In genomic region chr11:83157755-83158473, GRCh38 we compare ENCODE assay signal across 8 cellular contexts. TPM values are rescaled to one million over a fixed set of nuclear protein-coding genes. Genes with fewer than 3 reads are reported as not detected.
A peak's percentile ranks its signal among the peaks of the same experiment; 100 is the strongest.
DNase-seq lines count a peak whose midpoint lies in the region; ATAC-seq and TF ChIP-seq lines count a peak whose summit lies in the region.

No MANE protein-coding gene starts in this region.

- CTCF ChIA-PET in Panc1 (lab: Charles Lee) = no interaction called here

- POLR2A ChIA-PET in Panc1 (lab: Charles Lee) = interaction anchor here (0.6 to 0.7 kb wide), 2 partner anchors 232 to 248 kb away, joined by 4 to 5 read pairs; no protein-coding TSS in a partner anchor

- TF ChIP-seq POLR2A in testis (IDR thresholded peaks at IDR 0.05) = no peak

- H3K4me3 ChIP-seq in BLaER1 treated with 17β-estradiol and CSF1 and Interleukin-3, amounts not matched to agents 10 nM and 100 nM = peak overlapping the region; percentile 85 to 98 (median 94)
- H3K4me3 ChIP-seq in Panc1 (ENCODE audit: low read depth in 2 of 2, low read length in 2 of 2) = peak overlapping the region; percentile 84 to 95
- H3K4me3 ChIP-seq in fibroblast of the aortic adventitia (ENCODE audit: low read depth, low read length) = peak overlapping the region; percentile 95
- peak overlapping the region; percentile 100 for H3K4me3 ChIP-seq in testis

- H3K27ac ChIP-seq in BLaER1 treated with 17β-estradiol and CSF1 and Interleukin-3, amounts not matched to agents 10 nM and 100 nM = peak overlapping the region; percentile 97 to 100 (median 99)
- H3K27ac ChIP-seq in Panc1 (ENCODE audit: low read length) = peak overlapping the region; percentile 95
- peak overlapping the region; percentile 100 for H3K27ac ChIP-seq in testis

- peaks cover 17 to 46% (median 39%) of the 10 kb centered on the region in 11 experiments; a peak in 20 of 22 replicates for H3K36me3 ChIP-seq in BLaER1 treated with 17β-estradiol and CSF1 and Interleukin-3, amounts not matched to agents 10 nM and 100 nM
- H3K36me3 ChIP-seq in Panc1 (ENCODE audit: control insufficient read depth, insufficient read depth, low read length) = peaks cover 37% of the 10 kb centered on the region
- no peaks in the 10 kb centered on the region for H3K36me3 ChIP-seq in testis (ENCODE audit: low read depth, missing control alignments)

- H3K4me1 ChIP-seq in BLaER1 treated with 17β-estradiol and CSF1 and Interleukin-3, amounts not matched to agents 10 nM and 100 nM = peaks cover 23 to 48% (median 42%) of the 10 kb centered on the region in 10 experiments
- H3K4me1 ChIP-seq in Panc1 (ENCODE audit: control insufficient read depth, insufficient read depth, low read length) = peaks cover 23% of the 10 kb centered on the region
- H3K4me1 ChIP-seq in testis = peaks cover 18% of the 10 kb centered on the region

- H3K9me3 ChIP-seq in BLaER1 treated with 17β-estradiol and CSF1 and Interleukin-3, amounts not matched to agents 10 nM and 100 nM (replicated peaks in 1 of 11) = no peaks in the 10 kb centered on the region
- H3K9me3 ChIP-seq in Panc1 (ENCODE audit: control insufficient read depth, insufficient read depth, low read depth, low read length) = no peaks in the 10 kb centered on the region
- H3K9me3 ChIP-seq in testis = no peaks in the 10 kb centered on the region

- H3K9ac ChIP-seq in BLaER1 treated with 17β-estradiol and CSF1 and Interleukin-3, amounts not matched to agents 10 nM and 100 nM = peak overlapping the region; percentile 98 to 100 (median 99)

- DNase-seq in HFFc6 (peak; percentile 25), Panc1 (ENCODE audit: low read depth, low spot score) (peak; percentile 75), fibroblast of the aortic adventitia (ENCODE audit: low read depth) (peak; percentile 53), testis (peak; percentile 75)
- DNase-seq in activated T-helper 2 cell treated with anti-CD3 and anti-CD28 coated beads, Interferon-gamma antibody, Interleukin-2, Interleukin-4, amounts not matched to agents 10 μg/mL and 5 μg/mL and 100 μg/mL, durations not matched to agents 14 hours and 24 hours and 36 hours (ENCODE audit: low spot score) = peak; percentile 41

- H3K4me1 Mint-ChIP-seq in HFFc6 (ENCODE audit: low read depth) (peaks cover 37% of the 10 kb centered on the region), nephron (peaks cover 30% of the 10 kb centered on the region)
- H3K4me1 Mint-ChIP-seq in activated T-helper 2 cell treated with anti-CD3 and anti-CD28 coated beads, Interferon-gamma antibody, Interleukin-2, Interleukin-4, amounts not matched to agents 10 μg/mL and 5 μg/mL and 100 μg/mL, durations not matched to agents 14 hours and 24 hours and 36 hours (ENCODE audit: low read depth) = peaks cover 31% of the 10 kb centered on the region

- ATAC-seq in Panc1 (peak; percentile 49), HG03108 (IDR thresholded peaks at IDR 0.05; ENCODE audit: unreplicated experiment) (no peak)

- H3K9me3 Mint-ChIP-seq in HFFc6 (no peaks in the 10 kb centered on the region), nephron (no peaks in the 10 kb centered on the region)
- no peaks in the 10 kb centered on the region for H3K9me3 Mint-ChIP-seq in activated T-helper 2 cell treated with anti-CD3 and anti-CD28 coated beads, Interferon-gamma antibody, Interleukin-2, Interleukin-4, amounts not matched to agents 10 μg/mL and 5 μg/mL and 100 μg/mL, durations not matched to agents 14 hours and 24 hours and 36 hours

- in situ Hi-C loops in Panc1 (cut with HindIII; ENCODE audit: low pct_unique_long_range_greater_than_20kb, low sequenced_read_pairs) = no loop called here

- no TSS peak for BruUV-seq in Panc1 (replicated peaks; lab: Mats Ljungman, UMichigan)

- peaks cover 14% of the 10 kb centered on the region for H3K27me3 Mint-ChIP-seq in HFFc6 (ENCODE audit: insufficient read depth)
- H3K27me3 Mint-ChIP-seq in activated T-helper 2 cell treated with anti-CD3 and anti-CD28 coated beads, Interferon-gamma antibody, Interleukin-2, Interleukin-4, amounts not matched to agents 10 μg/mL and 5 μg/mL and 100 μg/mL, durations not matched to agents 14 hours and 24 hours and 36 hours (ENCODE audit: low read depth) = no peaks in the 10 kb centered on the region
- no peaks in the 10 kb centered on the region for H3K27me3 Mint-ChIP-seq in nephron (ENCODE audit: low read depth)

- H3K36me3 Mint-ChIP-seq in HFFc6 (ENCODE audit: low read depth) (peaks cover 54% of the 10 kb centered on the region), nephron (ENCODE audit: low read depth) (peaks cover 30% of the 10 kb centered on the region)
- peaks cover 54% of the 10 kb centered on the region for H3K36me3 Mint-ChIP-seq in activated T-helper 2 cell treated with anti-CD3 and anti-CD28 coated beads, Interferon-gamma antibody, Interleukin-2, Interleukin-4, amounts not matched to agents 10 μg/mL and 5 μg/mL and 100 μg/mL, durations not matched to agents 14 hours and 24 hours and 36 hours (ENCODE audit: low read depth)

- H3K27me3 ChIP-seq in BLaER1 treated with 17β-estradiol and CSF1 and Interleukin-3, amounts not matched to agents 10 nM and 100 nM = no peaks in the 10 kb centered on the region
- no peaks in the 10 kb centered on the region for H3K27me3 ChIP-seq in Panc1 (ENCODE audit: control insufficient read depth, insufficient read depth, low read length)
- no peaks in the 10 kb centered on the region for H3K27me3 ChIP-seq in testis

- TF ChIP-seq CTCF in HFFc6 (IDR thresholded peaks at IDR 0.05) (0 out of 2 replicates have a peak, but pooled peaks have one; percentile 15), Panc1 (IDR thresholded peaks at IDR 0.05) (no peak), fibroblast of the aortic adventitia (IDR thresholded peaks at IDR 0.05; ENCODE audit: insufficient read depth, low read length) (no peak), nephron (IDR thresholded peaks at IDR 0.05; ENCODE audit: unreplicated experiment in 3 of 3) (no peak), testis (IDR thresholded peaks at IDR 0.05) (no peak)

- H3K27ac Mint-ChIP-seq in HFFc6 = peak overlapping the region; percentile 100
- peak overlapping the region; percentile 100 for H3K27ac Mint-ChIP-seq in activated T-helper 2 cell treated with anti-CD3 and anti-CD28 coated beads, Interferon-gamma antibody, Interleukin-2, Interleukin-4, amounts not matched to agents 10 μg/mL and 5 μg/mL and 100 μg/mL, durations not matched to agents 14 hours and 24 hours and 36 hours
- peak overlapping the region; percentile 99 to 100 (median 100) for H3K27ac Mint-ChIP-seq in nephron

- peak overlapping the region; percentile 3 to 97 (median 94); a peak in 21 of 22 replicates for H3K4me2 ChIP-seq in BLaER1 treated with 17β-estradiol and CSF1 and Interleukin-3, amounts not matched to agents 10 nM and 100 nM

- peaks cover 46 to 59% (median 48%) of the 10 kb centered on the region in 11 experiments for H4K20me1 ChIP-seq in BLaER1 treated with 17β-estradiol and CSF1 and Interleukin-3, amounts not matched to agents 10 nM and 100 nM

- WGBS in testis, 2 donors = 0 to 1% methylated on average over 14 of the region's 14 CpGs

- H3K4me3 Mint-ChIP-seq in HFFc6 (peak overlapping the region; percentile 100), nephron (peak overlapping the region; percentile 98 to 100 (median 99))
- peak overlapping the region; percentile 99 for H3K4me3 Mint-ChIP-seq in activated T-helper 2 cell treated with anti-CD3 and anti-CD28 coated beads, Interferon-gamma antibody, Interleukin-2, Interleukin-4, amounts not matched to agents 10 μg/mL and 5 μg/mL and 100 μg/mL, durations not matched to agents 14 hours and 24 hours and 36 hours (ENCODE audit: low read depth)

- intact Hi-C loops in Panc1 (cut with micrococcal nuclease; ENCODE audit: unreplicated experiment) (loop anchor here (5.0 to 10.0 kb wide), 3 partner anchors 71 to 253 kb away; partner anchors contain the start of genes DDIAS, PRCP and RAB30), testis (cut with DNase I; ENCODE audit: low total_unique reads) (loop anchor here (5.0 kb wide), 1 partner anchor 86 kb away; the partner anchor contains the start of gene RAB30)
- intact Hi-C loops in activated T-helper 2 cell treated with anti-CD3 and anti-CD28 coated beads, Interferon-gamma antibody, Interleukin-2, Interleukin-4, amounts not matched to agents 10 μg/mL and 5 μg/mL and 100 μg/mL, durations not matched to agents 14 hours and 24 hours and 36 hours (cut with micrococcal nuclease) = loop anchor here (2.0 kb wide), 5 partner anchors 39 to 177 kb away; partner anchors contain the start of gene CCDC90B

RNA-seq across cellular contexts. Expression of gene PCF11, which starts 1.0 kb away (rescaled TPM):
- 10 to 100 TPM; 22.4 to 26.6 (median 24.7) TPM for total RNA-seq in HFFc6 (2021; fragmentation: NEBNext Ultra II Directional; extraction: Animal tissue kit (Norgen Biotek cat#: 25700))
- 56.6 TPM for total RNA-seq in Panc1 (2021; ENCODE audit: unreplicated experiment)
- polyA plus RNA-seq in Panc1 (2012; ENCODE audit: insufficient read length) = 16.9 TPM
- total RNA-seq in activated T-helper 2 cell treated with anti-CD3 and anti-CD28 coated beads, Interferon-gamma antibody, Interleukin-2, Interleukin-4, amounts not matched to agents 10 μg/mL and 5 μg/mL and 100 μg/mL, durations not matched to agents 14 hours and 24 hours and 36 hours = 62.9 and 63.0 TPM in 2 replicates
- total RNA-seq in fibroblast of the aortic adventitia (ENCODE audit: low replicate concordance) = 47.7 and 49.2 TPM in 2 replicates
- total RNA-seq in testis = 10 to 100 TPM; 80.5 to 100.0 TPM
- 36.1 TPM for polyA plus RNA-seq in testis (ENCODE audit: insufficient read depth, low read depth, low replicate concordance)

RNA-seq across cellular contexts. Expression of gene ANKRD42, which starts 35.6 kb away (rescaled TPM):
- 10 to 100 TPM; 11.9 to 16.5 (median 13.1) TPM for total RNA-seq in HFFc6 (2021; fragmentation: NEBNext Ultra II Directional; extraction: Animal tissue kit (Norgen Biotek cat#: 25700))
- total RNA-seq in Panc1 (2021; ENCODE audit: unreplicated experiment) (14.8 TPM), fibroblast of the aortic adventitia (ENCODE audit: low replicate concordance) (8.3 and 9.5 TPM in 2 replicates), testis (10 to 100 TPM; 49.8 to 66.1 TPM)
- polyA plus RNA-seq in Panc1 (2012; ENCODE audit: insufficient read length) = 11.9 TPM
- 3.7 TPM in 2 replicates for total RNA-seq in activated T-helper 2 cell treated with anti-CD3 and anti-CD28 coated beads, Interferon-gamma antibody, Interleukin-2, Interleukin-4, amounts not matched to agents 10 μg/mL and 5 μg/mL and 100 μg/mL, durations not matched to agents 14 hours and 24 hours and 36 hours
- 79.7 TPM for polyA plus RNA-seq in testis (ENCODE audit: insufficient read depth, low read depth, low replicate concordance)

Comparison
In these comparisons a context has a peak if more than half of its experiments do, and no peak if none do; other contexts are left out.
1. DNase-seq: peak in every context shown above with its lines; median percentile 75 in Panc1; 75 in testis; 53 in fibroblast of the aortic adventitia; 41 in activated T-helper 2 cell treated with anti-CD3 and anti-CD28 coated beads, Interferon-gamma antibody, Interleukin-2, Interleukin-4, amounts not matched to agents 10 μg/mL and 5 μg/mL and 100 μg/mL, durations not matched to agents 14 hours and 24 hours and 36 hours; 25 in HFFc6.